Comparison of ENCODE assay signal across 1 cellular context in the genomic region with DNA sequence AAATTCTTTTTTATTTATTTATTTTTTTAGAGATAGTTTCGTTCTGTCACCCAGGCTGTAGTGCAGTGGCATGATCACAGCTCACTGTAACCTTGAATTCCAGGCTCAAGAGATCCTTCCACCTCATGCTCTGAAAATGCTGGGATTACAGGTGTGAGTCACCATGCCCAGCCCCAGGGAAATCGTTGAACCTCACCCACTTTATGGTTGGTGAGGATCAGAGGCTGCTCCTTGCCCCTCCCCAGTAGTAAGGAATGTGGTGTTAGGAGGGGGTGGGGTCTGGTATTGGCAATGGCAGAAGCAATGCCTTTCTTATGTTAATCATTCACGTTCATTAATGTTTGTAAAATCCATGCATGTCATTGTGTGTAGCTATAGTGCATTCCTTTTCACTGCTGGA.
TF ChIP-seq lines count a peak whose summit lies in the region.

No MANE protein-coding gene starts in this region.

TF ChIP-seq in HepG2, 621 proteins besides CTCF, POLR2A, EP300 and RAD21 (continued from another document and continues in another):
- TF ChIP-seq SETDB1 (CRISPR knock-in tag; IDR thresholded peaks at IDR 0.05; ENCODE audit: borderline replicate concordance) (no peak), ZNF720 (CRISPR knock-in tag; IDR thresholded peaks at IDR 0.05) (no peak), MYNN (CRISPR knock-in tag; IDR thresholded peaks at IDR 0.05; ENCODE audit: low read depth) (no peak), ATF6 (CRISPR knock-in tag; conservative IDR thresholded peaks at IDR 0.05) (no peak), U2AF2 (IDR thresholded peaks at IDR 0.05; ENCODE audit: low read depth, low read length) (no peak), ZNF777 (CRISPR knock-in tag; IDR thresholded peaks at IDR 0.05) (no peak), CBFB (CRISPR knock-in tag; IDR thresholded peaks at IDR 0.05) (no peak), GABPA (IDR thresholded peaks at IDR 0.05; ENCODE audit: low read depth, low read length) (no peak), GABPA (CRISPR knock-in tag; IDR thresholded peaks at IDR 0.05; ENCODE audit: low read depth) (no peak), ZSCAN25 (CRISPR knock-in tag; IDR thresholded peaks at IDR 0.05) (no peak), IKZF4 (CRISPR knock-in tag; IDR thresholded peaks at IDR 0.05; ENCODE audit: borderline replicate concordance, low read depth, not compliant biosample characterization) (no peak), ZNF629 (CRISPR knock-in tag; conservative IDR thresholded peaks at IDR 0.05) (no peak), ZNF563 (CRISPR knock-in tag; IDR thresholded peaks at IDR 0.05) (no peak), TOPORS (CRISPR knock-in tag; IDR thresholded peaks at IDR 0.05) (no peak), DMAP1 (CRISPR knock-in tag; IDR thresholded peaks at IDR 0.05) (no peak), SMARCE1 (IDR thresholded peaks at IDR 0.05; ENCODE audit: borderline replicate concordance) (no peak), ZFP41 (CRISPR knock-in tag; IDR thresholded peaks at IDR 0.05; ENCODE audit: borderline replicate concordance) (no peak), GMEB2 (CRISPR knock-in tag; IDR thresholded peaks at IDR 0.05; ENCODE audit: low read depth) (no peak), GABPB1 (CRISPR knock-in tag; IDR thresholded peaks at IDR 0.05) (no peak), KDM2A (CRISPR knock-in tag; IDR thresholded peaks at IDR 0.05; ENCODE audit: borderline replicate concordance, low read depth) (no peak), TOE1 (CRISPR knock-in tag; IDR thresholded peaks at IDR 0.05) (no peak), HMGXB4 (CRISPR knock-in tag; IDR thresholded peaks at IDR 0.05; ENCODE audit: borderline replicate concordance in 1 of 2, low read depth in 1 of 2) (no peak), AFF4 (CRISPR knock-in tag; IDR thresholded peaks at IDR 0.05) (no peak), ZNF33A (CRISPR knock-in tag; IDR thresholded peaks at IDR 0.05; ENCODE audit: borderline replicate concordance) (no peak), CENPX (CRISPR knock-in tag; IDR thresholded peaks at IDR 0.05) (no peak)
- TF ChIP-seq, protein P1, sequence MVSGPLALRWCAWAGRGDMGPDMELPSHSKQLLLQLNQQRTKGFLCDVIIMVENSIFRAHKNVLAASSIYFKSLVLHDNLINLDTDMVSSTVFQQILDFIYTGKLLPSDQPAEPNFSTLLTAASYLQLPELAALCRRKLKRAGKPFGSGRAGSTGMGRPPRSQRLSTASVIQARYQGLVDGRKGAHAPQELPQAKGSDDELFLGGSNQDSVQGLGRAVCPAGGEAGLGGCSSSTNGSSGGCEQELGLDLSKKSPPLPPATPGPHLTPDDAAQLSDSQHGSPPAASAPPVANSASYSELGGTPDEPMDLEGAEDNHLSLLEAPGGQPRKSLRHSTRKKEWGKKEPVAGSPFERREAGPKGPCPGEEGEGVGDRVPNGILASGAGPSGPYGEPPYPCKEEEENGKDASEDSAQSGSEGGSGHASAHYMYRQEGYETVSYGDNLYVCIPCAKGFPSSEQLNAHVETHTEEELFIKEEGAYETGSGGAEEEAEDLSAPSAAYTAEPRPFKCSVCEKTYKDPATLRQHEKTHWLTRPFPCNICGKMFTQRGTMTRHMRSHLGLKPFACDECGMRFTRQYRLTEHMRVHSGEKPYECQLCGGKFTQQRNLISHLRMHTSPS (CRISPR knock-in tag; IDR thresholded peaks at IDR 0.05; ENCODE audit: low read depth) = peak; percentile 66; the same call in 1 of the 2 replicates
- TF ChIP-seq, protein P2, sequence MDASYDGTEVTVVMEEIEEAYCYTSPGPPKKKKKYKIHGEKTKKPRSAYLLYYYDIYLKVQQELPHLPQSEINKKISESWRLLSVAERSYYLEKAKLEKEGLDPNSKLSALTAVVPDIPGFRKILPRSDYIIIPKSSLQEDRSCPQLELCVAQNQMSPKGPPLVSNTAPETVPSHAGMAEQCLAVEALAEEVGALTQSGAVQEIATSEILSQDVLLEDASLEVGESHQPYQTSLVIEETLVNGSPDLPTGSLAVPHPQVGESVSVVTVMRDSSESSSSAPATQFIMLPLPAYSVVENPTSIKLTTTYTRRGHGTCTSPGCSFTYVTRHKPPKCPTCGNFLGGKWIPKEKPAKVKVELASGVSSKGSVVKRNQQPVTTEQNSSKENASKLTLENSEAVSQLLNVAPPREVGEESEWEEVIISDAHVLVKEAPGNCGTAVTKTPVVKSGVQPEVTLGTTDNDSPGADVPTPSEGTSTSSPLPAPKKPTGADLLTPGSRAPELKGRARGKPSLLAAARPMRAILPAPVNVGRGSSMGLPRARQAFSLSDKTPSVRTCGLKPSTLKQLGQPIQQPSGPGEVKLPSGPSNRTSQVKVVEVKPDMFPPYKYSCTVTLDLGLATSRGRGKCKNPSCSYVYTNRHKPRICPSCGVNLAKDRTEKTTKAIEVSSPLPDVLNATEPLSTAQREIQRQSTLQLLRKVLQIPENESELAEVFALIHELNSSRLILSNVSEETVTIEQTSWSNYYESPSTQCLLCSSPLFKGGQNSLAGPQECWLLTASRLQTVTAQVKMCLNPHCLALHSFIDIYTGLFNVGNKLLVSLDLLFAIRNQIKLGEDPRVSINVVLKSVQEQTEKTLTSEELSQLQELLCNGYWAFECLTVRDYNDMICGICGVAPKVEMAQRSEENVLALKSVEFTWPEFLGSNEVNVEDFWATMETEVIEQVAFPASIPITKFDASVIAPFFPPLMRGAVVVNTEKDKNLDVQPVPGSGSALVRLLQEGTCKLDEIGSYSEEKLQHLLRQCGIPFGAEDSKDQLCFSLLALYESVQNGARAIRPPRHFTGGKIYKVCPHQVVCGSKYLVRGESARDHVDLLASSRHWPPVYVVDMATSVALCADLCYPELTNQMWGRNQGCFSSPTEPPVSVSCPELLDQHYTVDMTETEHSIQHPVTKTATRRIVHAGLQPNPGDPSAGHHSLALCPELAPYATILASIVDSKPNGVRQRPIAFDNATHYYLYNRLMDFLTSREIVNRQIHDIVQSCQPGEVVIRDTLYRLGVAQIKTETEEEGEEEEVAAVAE (CRISPR knock-in tag; IDR thresholded peaks at IDR 0.05; ENCODE audit: borderline replicate concordance) = no peak
- TF ChIP-seq, protein P3, sequence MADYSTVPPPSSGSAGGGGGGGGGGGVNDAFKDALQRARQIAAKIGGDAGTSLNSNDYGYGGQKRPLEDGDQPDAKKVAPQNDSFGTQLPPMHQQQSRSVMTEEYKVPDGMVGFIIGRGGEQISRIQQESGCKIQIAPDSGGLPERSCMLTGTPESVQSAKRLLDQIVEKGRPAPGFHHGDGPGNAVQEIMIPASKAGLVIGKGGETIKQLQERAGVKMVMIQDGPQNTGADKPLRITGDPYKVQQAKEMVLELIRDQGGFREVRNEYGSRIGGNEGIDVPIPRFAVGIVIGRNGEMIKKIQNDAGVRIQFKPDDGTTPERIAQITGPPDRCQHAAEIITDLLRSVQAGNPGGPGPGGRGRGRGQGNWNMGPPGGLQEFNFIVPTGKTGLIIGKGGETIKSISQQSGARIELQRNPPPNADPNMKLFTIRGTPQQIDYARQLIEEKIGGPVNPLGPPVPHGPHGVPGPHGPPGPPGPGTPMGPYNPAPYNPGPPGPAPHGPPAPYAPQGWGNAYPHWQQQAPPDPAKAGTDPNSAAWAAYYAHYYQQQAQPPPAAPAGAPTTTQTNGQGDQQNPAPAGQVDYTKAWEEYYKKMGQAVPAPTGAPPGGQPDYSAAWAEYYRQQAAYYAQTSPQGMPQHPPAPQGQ (CRISPR knock-in tag; IDR thresholded peaks at IDR 0.05; ENCODE audit: borderline replicate concordance) = no peak
- TF ChIP-seq, protein P4, sequence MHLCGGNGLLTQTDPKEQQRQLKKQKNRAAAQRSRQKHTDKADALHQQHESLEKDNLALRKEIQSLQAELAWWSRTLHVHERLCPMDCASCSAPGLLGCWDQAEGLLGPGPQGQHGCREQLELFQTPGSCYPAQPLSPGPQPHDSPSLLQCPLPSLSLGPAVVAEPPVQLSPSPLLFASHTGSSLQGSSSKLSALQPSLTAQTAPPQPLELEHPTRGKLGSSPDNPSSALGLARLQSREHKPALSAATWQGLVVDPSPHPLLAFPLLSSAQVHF (CRISPR knock-in tag; IDR thresholded peaks at IDR 0.05) = no peak
- TF ChIP-seq, protein P5, sequence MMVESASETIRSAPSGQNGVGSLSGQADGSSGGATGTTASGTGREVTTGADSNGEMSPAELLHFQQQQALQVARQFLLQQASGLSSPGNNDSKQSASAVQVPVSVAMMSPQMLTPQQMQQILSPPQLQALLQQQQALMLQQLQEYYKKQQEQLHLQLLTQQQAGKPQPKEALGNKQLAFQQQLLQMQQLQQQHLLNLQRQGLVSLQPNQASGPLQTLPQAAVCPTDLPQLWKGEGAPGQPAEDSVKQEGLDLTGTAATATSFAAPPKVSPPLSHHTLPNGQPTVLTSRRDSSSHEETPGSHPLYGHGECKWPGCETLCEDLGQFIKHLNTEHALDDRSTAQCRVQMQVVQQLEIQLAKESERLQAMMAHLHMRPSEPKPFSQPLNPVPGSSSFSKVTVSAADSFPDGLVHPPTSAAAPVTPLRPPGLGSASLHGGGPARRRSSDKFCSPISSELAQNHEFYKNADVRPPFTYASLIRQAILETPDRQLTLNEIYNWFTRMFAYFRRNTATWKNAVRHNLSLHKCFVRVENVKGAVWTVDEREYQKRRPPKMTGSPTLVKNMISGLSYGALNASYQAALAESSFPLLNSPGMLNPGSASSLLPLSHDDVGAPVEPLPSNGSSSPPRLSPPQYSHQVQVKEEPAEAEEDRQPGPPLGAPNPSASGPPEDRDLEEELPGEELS (CRISPR knock-in tag; IDR thresholded peaks at IDR 0.05) = peak; percentile 66
- TF ChIP-seq, protein P6, sequence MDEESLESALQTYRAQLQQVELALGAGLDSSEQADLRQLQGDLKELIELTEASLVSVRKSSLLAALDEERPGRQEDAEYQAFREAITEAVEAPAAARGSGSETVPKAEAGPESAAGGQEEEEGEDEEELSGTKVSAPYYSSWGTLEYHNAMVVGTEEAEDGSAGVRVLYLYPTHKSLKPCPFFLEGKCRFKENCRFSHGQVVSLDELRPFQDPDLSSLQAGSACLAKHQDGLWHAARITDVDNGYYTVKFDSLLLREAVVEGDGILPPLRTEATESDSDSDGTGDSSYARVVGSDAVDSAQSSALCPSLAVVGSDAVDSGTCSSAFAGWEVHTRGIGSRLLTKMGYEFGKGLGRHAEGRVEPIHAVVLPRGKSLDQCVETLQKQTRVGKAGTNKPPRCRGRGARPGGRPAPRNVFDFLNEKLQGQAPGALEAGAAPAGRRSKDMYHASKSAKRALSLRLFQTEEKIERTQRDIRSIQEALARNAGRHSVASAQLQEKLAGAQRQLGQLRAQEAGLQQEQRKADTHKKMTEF (CRISPR knock-in tag; IDR thresholded peaks at IDR 0.05) = no peak
